ENCODE assay signal across 1 cellular context in genomic region chr1:40390857-40391256, GRCh38.
TF ChIP-seq lines count a peak whose summit lies in the region.

No MANE protein-coding gene starts in this region.

TF ChIP-seq in WTC11, 78 proteins besides CTCF, POLR2A, EP300 and RAD21 (continued from another document):
- TF ChIP-seq, protein P1, sequence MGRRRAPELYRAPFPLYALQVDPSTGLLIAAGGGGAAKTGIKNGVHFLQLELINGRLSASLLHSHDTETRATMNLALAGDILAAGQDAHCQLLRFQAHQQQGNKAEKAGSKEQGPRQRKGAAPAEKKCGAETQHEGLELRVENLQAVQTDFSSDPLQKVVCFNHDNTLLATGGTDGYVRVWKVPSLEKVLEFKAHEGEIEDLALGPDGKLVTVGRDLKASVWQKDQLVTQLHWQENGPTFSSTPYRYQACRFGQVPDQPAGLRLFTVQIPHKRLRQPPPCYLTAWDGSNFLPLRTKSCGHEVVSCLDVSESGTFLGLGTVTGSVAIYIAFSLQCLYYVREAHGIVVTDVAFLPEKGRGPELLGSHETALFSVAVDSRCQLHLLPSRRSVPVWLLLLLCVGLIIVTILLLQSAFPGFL (CRISPR knock-in tag; IDR thresholded peaks at IDR 0.05; ENCODE audit: borderline replicate concordance): no peak
- TF ChIP-seq CREB1 (CRISPR knock-in tag; IDR thresholded peaks at IDR 0.05) (no peak), STAT6 (CRISPR knock-in tag; conservative IDR thresholded peaks at IDR 0.05; ENCODE audit: low read depth) (no peak), ZNF121 (CRISPR knock-in tag; IDR thresholded peaks at IDR 0.05) (no peak), ZNF232 (CRISPR knock-in tag; IDR thresholded peaks at IDR 0.05) (no peak), EMX1 (CRISPR knock-in tag; IDR thresholded peaks at IDR 0.05) (no peak), CBFB (CRISPR knock-in tag; IDR thresholded peaks at IDR 0.05; ENCODE audit: low read depth) (no peak), CDX4 (CRISPR knock-in tag; IDR thresholded peaks at IDR 0.05; ENCODE audit: borderline replicate concordance) (no peak), OVOL2 (CRISPR knock-in tag; IDR thresholded peaks at IDR 0.05; ENCODE audit: borderline replicate concordance) (no peak)
- TF ChIP-seq, protein P2, sequence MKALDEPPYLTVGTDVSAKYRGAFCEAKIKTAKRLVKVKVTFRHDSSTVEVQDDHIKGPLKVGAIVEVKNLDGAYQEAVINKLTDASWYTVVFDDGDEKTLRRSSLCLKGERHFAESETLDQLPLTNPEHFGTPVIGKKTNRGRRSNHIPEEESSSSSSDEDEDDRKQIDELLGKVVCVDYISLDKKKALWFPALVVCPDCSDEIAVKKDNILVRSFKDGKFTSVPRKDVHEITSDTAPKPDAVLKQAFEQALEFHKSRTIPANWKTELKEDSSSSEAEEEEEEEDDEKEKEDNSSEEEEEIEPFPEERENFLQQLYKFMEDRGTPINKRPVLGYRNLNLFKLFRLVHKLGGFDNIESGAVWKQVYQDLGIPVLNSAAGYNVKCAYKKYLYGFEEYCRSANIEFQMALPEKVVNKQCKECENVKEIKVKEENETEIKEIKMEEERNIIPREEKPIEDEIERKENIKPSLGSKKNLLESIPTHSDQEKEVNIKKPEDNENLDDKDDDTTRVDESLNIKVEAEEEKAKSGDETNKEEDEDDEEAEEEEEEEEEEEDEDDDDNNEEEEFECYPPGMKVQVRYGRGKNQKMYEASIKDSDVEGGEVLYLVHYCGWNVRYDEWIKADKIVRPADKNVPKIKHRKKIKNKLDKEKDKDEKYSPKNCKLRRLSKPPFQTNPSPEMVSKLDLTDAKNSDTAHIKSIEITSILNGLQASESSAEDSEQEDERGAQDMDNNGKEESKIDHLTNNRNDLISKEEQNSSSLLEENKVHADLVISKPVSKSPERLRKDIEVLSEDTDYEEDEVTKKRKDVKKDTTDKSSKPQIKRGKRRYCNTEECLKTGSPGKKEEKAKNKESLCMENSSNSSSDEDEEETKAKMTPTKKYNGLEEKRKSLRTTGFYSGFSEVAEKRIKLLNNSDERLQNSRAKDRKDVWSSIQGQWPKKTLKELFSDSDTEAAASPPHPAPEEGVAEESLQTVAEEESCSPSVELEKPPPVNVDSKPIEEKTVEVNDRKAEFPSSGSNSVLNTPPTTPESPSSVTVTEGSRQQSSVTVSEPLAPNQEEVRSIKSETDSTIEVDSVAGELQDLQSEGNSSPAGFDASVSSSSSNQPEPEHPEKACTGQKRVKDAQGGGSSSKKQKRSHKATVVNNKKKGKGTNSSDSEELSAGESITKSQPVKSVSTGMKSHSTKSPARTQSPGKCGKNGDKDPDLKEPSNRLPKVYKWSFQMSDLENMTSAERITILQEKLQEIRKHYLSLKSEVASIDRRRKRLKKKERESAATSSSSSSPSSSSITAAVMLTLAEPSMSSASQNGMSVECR (CRISPR knock-in tag; IDR thresholded peaks at IDR 0.05; ENCODE audit: borderline replicate concordance): no peak
